15 cellular contexts compared by ENCODE assay signal in genomic region chr6:33278810-33279209, GRCh38. TPM values are rescaled to one million over a fixed set of nuclear protein-coding genes. Genes with fewer than 3 reads are reported as not detected.
A peak's percentile ranks its signal among the peaks of the same experiment; 100 is the strongest.
DNase-seq lines count a peak whose midpoint lies in the region; ATAC-seq and TF ChIP-seq lines count a peak whose summit lies in the region.
"Had no signal": no experiment of that assay in that cellular context is flagged by ENCODE, and none has a peak within 500 bp of the region (broad histone marks: within the 10 kb centered on the region; RNA-seq: fewer than 3 reads in every experiment).

No MANE protein-coding gene starts in this region.

- no peak overlapping the region for H2AFZ ChIP-seq in SU-DHL-6 (ENCODE audit: low read depth, low read length, severe bottlenecking)

- H3K4me1 Mint-ChIP-seq in activated naive CD4-positive, alpha-beta T cell treated with anti-CD3 and anti-CD28 coated beads, Interleukin-2, amount 10 ng/mL, durations not matched to agents 7 days and 5 days = peaks cover 63% of the 10 kb centered on the region
- H3K4me1 Mint-ChIP-seq in stimulated activated naive B cell treated with anti-CD40 and anti-IgM and Interleukin-4, amounts not matched to agents 10 μg/mL and 1 μg/mL and 100 μg/mL, for 72 hours = peaks cover 38 to 68% of the 10 kb centered on the region in 2 donors

- no peaks in the 10 kb centered on the region for H3K9me2 ChIP-seq in SU-DHL-6 (replicated peaks; ENCODE audit: insufficient read depth, low read length)

- H4K20me1 ChIP-seq in SU-DHL-6 (ENCODE audit: low read depth, low read length) = peaks cover 9% of the 10 kb centered on the region; the same call in 1 of the 2 replicates

- peaks cover 58% of the 10 kb centered on the region for H3K36me3 Mint-ChIP-seq in activated naive CD4-positive, alpha-beta T cell treated with anti-CD3 and anti-CD28 coated beads, Interleukin-2, amount 10 ng/mL, durations not matched to agents 7 days and 5 days
- peaks cover 44 to 50% of the 10 kb centered on the region in 2 donors for H3K36me3 Mint-ChIP-seq in stimulated activated naive B cell treated with anti-CD40 and anti-IgM and Interleukin-4, amounts not matched to agents 10 μg/mL and 1 μg/mL and 100 μg/mL, for 72 hours

- H3F3A ChIP-seq in SU-DHL-6 (ENCODE audit: insufficient read depth) = peaks cover 68% of the 10 kb centered on the region

- H3K27ac ChIP-seq in SU-DHL-6 (ENCODE audit: low read depth, low read length) (peak overlapping the region; percentile 90; the same call in 1 of the 2 replicates), esophagus (ENCODE audit: low read depth in 2 of 2, low read length in 1 of 2) (peak overlapping the region; percentile 29 to 98), upper lobe of left lung (peak overlapping the region in 2 of 4 donors; percentile 94 to 97)

- no peak overlapping the region for H3K9ac ChIP-seq in SU-DHL-6 (ENCODE audit: low read length)

- no peak for TF ChIP-seq POLR2A in upper lobe of left lung (IDR thresholded peaks at IDR 0.05)

- peak; percentile 11 for DNase-seq in activated naive CD4-positive, alpha-beta T cell treated with anti-CD3 and anti-CD28 coated beads, Interleukin-2, amount 10 ng/mL, durations not matched to agents 7 days and 5 days
- no peak for DNase-seq in activated naive CD4-positive, alpha-beta T cell treated with Interleukin-2 at 50 U/mL for 16 hours
- no peak for DNase-seq in stimulated activated naive B cell treated with anti-CD40 and anti-IgM and Interleukin-4, amounts not matched to agents 10 μg/mL and 1 μg/mL and 100 μg/mL, for 72 hours
- no peak for DNase-seq in upper lobe of left lung
- no peak for DNase-seq in NCI-H446 treated with DMSO at 0.1 percent for 48 hours (lab: John Stamatoyannopoulos, UW)
- DNase-seq: aorta, DMS153, NCI-H2029, NCI-H748 treated with DMSO at 0.1 percent for 48 hours, RPMI8226 had no signal

- TF ChIP-seq EP300 in upper lobe of left lung (IDR thresholded peaks at IDR 0.05) = no peak

- H3K27ac Mint-ChIP-seq in activated naive CD4-positive, alpha-beta T cell treated with anti-CD3 and anti-CD28 coated beads, Interleukin-2, amount 10 ng/mL, durations not matched to agents 7 days and 5 days = peak overlapping the region; percentile 97
- H3K27ac Mint-ChIP-seq in stimulated activated naive B cell treated with anti-CD40 and anti-IgM and Interleukin-4, amounts not matched to agents 10 μg/mL and 1 μg/mL and 100 μg/mL, for 72 hours = peak overlapping the region; percentile 82
- H3K27ac Mint-ChIP-seq: activated T-helper 17 cell treated with anti-CD3 and anti-CD28 coated beads, Interleukin-2, amount 50 U/mL, for 72 hours had no signal

- no peak overlapping the region for H3K4me2 ChIP-seq in SU-DHL-6 (ENCODE audit: low read depth, low read length, poor library complexity, severe bottlenecking)

- H3K4me1 ChIP-seq in esophagus (ENCODE audit: control insufficient read depth in 2 of 2, insufficient read depth in 2 of 2, low read length in 1 of 2) (peaks cover 4 to 12% of the 10 kb centered on the region in 2 donors), upper lobe of left lung (peaks cover 35 to 53% (median 44%) of the 10 kb centered on the region in 4 donors)

- CTCF ChIA-PET in activated naive CD4-positive, alpha-beta T cell treated with anti-CD3 and anti-CD28 coated beads, Interleukin-2, amount 10 ng/mL, durations not matched to agents 7 days and 5 days (lab: Charles Lee) = interaction anchor here (1.1 to 2.4 kb wide), 4 partner anchors 10 to 66 kb away, joined by 4 to 11 read pairs (median 7); partner anchors contain the start of genes PFDN6, RGL2 and WDR46

- peaks cover 4% of the 10 kb centered on the region for H3K27me3 Mint-ChIP-seq in activated naive CD4-positive, alpha-beta T cell treated with anti-CD3 and anti-CD28 coated beads, Interleukin-2, amount 10 ng/mL, durations not matched to agents 7 days and 5 days
- no peaks in the 10 kb centered on the region for H3K27me3 Mint-ChIP-seq in stimulated activated naive B cell treated with anti-CD40 and anti-IgM and Interleukin-4, amounts not matched to agents 10 μg/mL and 1 μg/mL and 100 μg/mL, for 72 hours
- H3K27me3 Mint-ChIP-seq: activated T-helper 17 cell treated with anti-CD3 and anti-CD28 coated beads, Interleukin-2, amount 50 U/mL, for 72 hours had no signal

- H3K79me2 ChIP-seq in SU-DHL-6 (ENCODE audit: insufficient read depth, low read length) = peaks cover 18% of the 10 kb centered on the region

- H3K4me3 Mint-ChIP-seq in activated naive CD4-positive, alpha-beta T cell treated with anti-CD3 and anti-CD28 coated beads, Interleukin-2, amount 10 ng/mL, durations not matched to agents 7 days and 5 days = peak overlapping the region; percentile 91
- H3K4me3 Mint-ChIP-seq in stimulated activated naive B cell treated with anti-CD40 and anti-IgM and Interleukin-4, amounts not matched to agents 10 μg/mL and 1 μg/mL and 100 μg/mL, for 72 hours = no peak overlapping the region

- H3K9me3 Mint-ChIP-seq in activated naive CD4-positive, alpha-beta T cell treated with anti-CD3 and anti-CD28 coated beads, Interleukin-2, amount 10 ng/mL, durations not matched to agents 7 days and 5 days = no peaks in the 10 kb centered on the region
- H3K9me3 Mint-ChIP-seq in stimulated activated naive B cell treated with anti-CD40 and anti-IgM and Interleukin-4, amounts not matched to agents 10 μg/mL and 1 μg/mL and 100 μg/mL, for 72 hours = no peaks in the 10 kb centered on the region
- H3K9me3 Mint-ChIP-seq: activated T-helper 17 cell treated with anti-CD3 and anti-CD28 coated beads, Interleukin-2, amount 50 U/mL, for 72 hours had no signal

- H3K27me3 ChIP-seq in SU-DHL-6 (ENCODE audit: low read length) (no peaks in the 10 kb centered on the region), esophagus (ENCODE audit: control insufficient read depth in 1 of 2, insufficient read depth in 2 of 2, low read length in 2 of 2) (no peaks in the 10 kb centered on the region), upper lobe of left lung (no peaks in the 10 kb centered on the region)
- H3K27me3 ChIP-seq: pancreas had no signal

- H3K36me3 ChIP-seq in SU-DHL-6 (ENCODE audit: low read length) (peaks cover 16% of the 10 kb centered on the region), esophagus (ENCODE audit: control insufficient read depth in 2 of 2, insufficient read depth in 2 of 2, low read length in 1 of 2) (peaks cover 5 to 25% of the 10 kb centered on the region in 2 donors), upper lobe of left lung (peaks cover 0 to 79% (median 47%) of the 10 kb centered on the region in 4 donors)

- H3K4me3 ChIP-seq in SU-DHL-6 (ENCODE audit: insufficient read depth, low read length, poor library complexity, severe bottlenecking) = no peak overlapping the region
- H3K4me3 ChIP-seq in esophagus (ENCODE audit: low read depth in 1 of 2, low read length in 2 of 2) = peak overlapping the region; percentile 22 to 56
- H3K4me3 ChIP-seq in upper lobe of left lung = no peak overlapping the region
- H3K4me3 ChIP-seq: pancreas had no signal

- 84 to 93% methylated on average over 2 to 3 of the region's 3 CpGs for WGBS in esophagus, 2 donors
- WGBS in upper lobe of left lung, 2 donors = 91 to 94% methylated on average over 3 of the region's 3 CpGs

- H3K9me3 ChIP-seq in SU-DHL-6 (ENCODE audit: insufficient read depth, low read length) (no peaks in the 10 kb centered on the region), esophagus (ENCODE audit: control insufficient read depth in 2 of 2, insufficient read depth in 1 of 2, low read depth in 1 of 2, low read length in 1 of 2) (no peaks in the 10 kb centered on the region), upper lobe of left lung (no peaks in the 10 kb centered on the region)
- H3K9me3 ChIP-seq: pancreas had no signal

- no peak for ATAC-seq in stimulated activated naive B cell treated with anti-CD40 and anti-IgM and Interleukin-4, amounts not matched to agents 10 μg/mL and 1 μg/mL and 100 μg/mL, for 72 hours (replicated peaks)
- no peak for ATAC-seq in upper lobe of left lung (ENCODE audit: low FRiP score in 2 of 2)
- ATAC-seq in HG02885 (IDR thresholded peaks at IDR 0.05; ENCODE audit: poor library complexity, unreplicated experiment) = no peak
- ATAC-seq: activated T-helper 17 cell treated with anti-CD3 and anti-CD28 coated beads, Interleukin-2, amount 50 U/mL, for 72 hours had no signal

- no peak for TF ChIP-seq CTCF in SU-DHL-6 (IDR thresholded peaks at IDR 0.05; ENCODE audit: insufficient read depth, low read length, poor library complexity, severe bottlenecking)
- TF ChIP-seq CTCF in upper lobe of left lung (IDR thresholded peaks at IDR 0.05) = no peak

RNA-seq across cellular contexts. Expression of gene B3GALT4, which starts 1.9 kb away (rescaled TPM):
- polyA plus RNA-seq in esophagus = 10 to 100 TPM; 21.1 to 27.2 TPM
- total RNA-seq in upper lobe of left lung = 10 to 100 TPM; 20.1 to 29.7 (median 23.2) TPM

RNA-seq across cellular contexts. Expression of gene RPS18, which starts 6.9 kb away (rescaled TPM):
- 1,000 to 10,000 TPM; 7,154 to 7,464 TPM for polyA plus RNA-seq in esophagus
- 1,000 to 10,000 TPM in 4 of 6 donors, 100 to 1,000 TPM in 2; 535 to 2,038 (median 1,627) TPM for total RNA-seq in upper lobe of left lung

RNA-seq across cellular contexts. Expression of gene VPS52, which starts 7.1 kb away (rescaled TPM):
- 10 to 100 TPM; 44.9 to 48.9 TPM for polyA plus RNA-seq in esophagus
- 100 to 1,000 TPM in 1 of 6 donors, 10 to 100 TPM in 5; 30.1 to 170 (median 45.8) TPM for total RNA-seq in upper lobe of left lung

RNA-seq across cellular contexts. Expression of gene WDR46, which starts 10.2 kb away (rescaled TPM):
- 10 to 100 TPM; 38.6 to 44.5 TPM for polyA plus RNA-seq in esophagus
- 10 to 100 TPM; 21.1 to 50.3 (median 41.7) TPM for total RNA-seq in upper lobe of left lung

RNA-seq across cellular contexts. Expression of gene PFDN6, which starts 10.6 kb away (rescaled TPM):
- 100 to 1,000 TPM; 127 to 293 TPM for polyA plus RNA-seq in esophagus
- 10 to 100 TPM; 13.8 to 42.9 (median 30.7) TPM for total RNA-seq in upper lobe of left lung

Comparison
In these comparisons a context has a peak if more than half of its experiments do, and no peak if none do; other contexts are left out.
1. H3K4me3 ChIP-seq: peak in esophagus (2 of 2); none in SU-DHL-6 (single experiment) and upper lobe of left lung (0 of 4).